Comparison of ENCODE assay signal across 8 cellular contexts in the genomic region with DNA sequence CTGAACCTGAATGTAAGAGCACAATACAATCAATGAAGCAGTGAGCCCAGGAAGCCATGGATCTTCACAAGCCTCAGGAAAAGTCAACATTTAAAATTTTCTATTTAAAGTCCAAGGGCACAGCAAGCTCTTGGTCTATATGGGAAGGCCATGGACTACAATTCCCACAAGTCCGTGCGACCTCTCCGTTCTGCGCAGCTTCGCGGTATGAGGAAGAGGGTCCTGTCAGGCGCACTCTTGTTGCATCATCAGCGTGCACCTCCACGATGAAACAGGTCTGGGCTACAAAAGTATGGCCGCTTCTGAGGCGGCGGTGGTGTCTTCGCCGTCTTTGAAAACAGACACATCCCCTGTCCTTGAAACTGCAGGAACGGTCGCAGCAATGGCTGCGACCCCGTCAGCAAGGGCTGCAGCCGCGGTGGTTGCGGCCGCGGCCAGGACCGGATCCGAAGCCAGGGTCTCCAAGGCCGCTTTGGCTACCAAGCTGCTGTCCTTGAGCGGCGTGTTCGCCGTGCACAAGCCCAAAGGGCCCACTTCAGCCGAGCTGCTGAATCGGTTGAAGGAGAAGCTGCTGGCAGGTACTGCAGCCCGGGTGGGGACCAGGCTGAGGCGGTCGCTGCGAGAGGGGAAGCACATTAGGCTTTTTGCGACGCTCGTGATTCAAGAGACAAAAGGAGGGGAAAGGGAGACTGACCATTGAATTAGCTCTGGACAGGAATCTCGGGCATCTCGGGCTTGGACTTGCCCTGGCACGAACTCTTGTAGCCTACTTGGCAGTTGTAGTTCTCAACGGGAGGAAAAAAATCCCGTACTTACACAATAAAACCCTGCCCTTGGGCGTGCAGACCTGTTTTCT. TPM values are rescaled to one million over a fixed set of nuclear protein-coding genes. Genes with fewer than 3 reads are reported as not detected.
A peak's percentile ranks its signal among the peaks of the same experiment; 100 is the strongest.
DNase-seq lines count a peak whose midpoint lies in the region; ATAC-seq and TF ChIP-seq lines count a peak whose summit lies in the region.

A gene (plus strand): TSS at position 234 of the 856 bp plus-strand sequence. CDS start 59 bp downstream, at position 293.

- H3K27me3 ChIP-seq in osteoblast (ENCODE audit: insufficient read depth, low read length): no peaks in the 10 kb centered on the region
- H3K27me3 ChIP-seq in thoracic aorta (replicated peaks; ENCODE audit: insufficient read depth): no peaks in the 10 kb centered on the region

- H2AFZ ChIP-seq in osteoblast (ENCODE audit: low read length): peak within 1 kb of the TSS; percentile 99

- H4K20me1 ChIP-seq in osteoblast (ENCODE audit: insufficient read depth, low read length): peaks cover 3% of the 10 kb centered on the region

- no peaks in the 10 kb centered on the region for H3K9me3 Mint-ChIP-seq in activated naive CD4-positive, alpha-beta T cell treated with anti-CD3 and anti-CD28 coated beads, Interleukin-2, amount 50 U/mL, for 72 hours
- H3K9me3 Mint-ChIP-seq in glutamatergic neuron (ENCODE audit: unreplicated experiment): peaks cover 3% of the 10 kb centered on the region

- H3K4me3 Mint-ChIP-seq in glutamatergic neuron (ENCODE audit: unreplicated experiment): peak within 1 kb of the TSS; percentile 96

- DNase-seq in NCI-H1092 treated with DMSO at 0.1 percent for 48 hours (lab: John Stamatoyannopoulos, UW): peak; percentile 86
- peak; percentile 72 for DNase-seq in SKM-1 (lab: John Stamatoyannopoulos, UW; ENCODE audit: unreplicated experiment)
- peak; percentile 77 to 86 for DNase-seq in activated naive CD4-positive, alpha-beta T cell treated with anti-CD3 and anti-CD28 coated beads, Interleukin-2, amount 50 U/mL, for 72 hours (ENCODE audit: low spot score in 2 of 2)
- DNase-seq in glutamatergic neuron: peak; percentile 89
- DNase-seq in osteoblast (ENCODE audit: insufficient read length, low spot score, missing footprints): peak; percentile 94
- peak; percentile 84 for DNase-seq in thoracic aorta (ENCODE audit: low spot score)

- H3K27ac ChIP-seq in osteoblast (ENCODE audit: low read depth, low read length) (peak within 1 kb of the TSS; percentile 92), thoracic aorta (peak within 1 kb of the TSS; percentile 86 to 90)

- TF ChIP-seq CTCF in glutamatergic neuron (IDR thresholded peaks at IDR 0.05; ENCODE audit: partially characterized antibody, unreplicated experiment) (no peak), osteoblast (IDR thresholded peaks at IDR 0.05; ENCODE audit: extremely low read depth, low read depth, low read length) (no peak), thoracic aorta (IDR thresholded peaks at IDR 0.05) (no peak)

- peak within 1 kb of the TSS; percentile 94 for H3K4me2 ChIP-seq in osteoblast (ENCODE audit: insufficient read depth, low read length)

- H3K36me3 Mint-ChIP-seq in activated naive CD4-positive, alpha-beta T cell treated with anti-CD3 and anti-CD28 coated beads, Interleukin-2, amount 50 U/mL, for 72 hours: peaks cover 5 to 11% of the 10 kb centered on the region in 2 donors
- H3K36me3 Mint-ChIP-seq in glutamatergic neuron (ENCODE audit: unreplicated experiment): no peaks in the 10 kb centered on the region

- ATAC-seq in HG02610 (IDR thresholded peaks at IDR 0.05; ENCODE audit: unreplicated experiment) (peak; percentile 100), thoracic aorta (ENCODE audit: insufficient number of reproducible peaks, low FRiP score, low read depth) (peak; percentile 96)
- ATAC-seq in activated naive CD4-positive, alpha-beta T cell treated with anti-CD3 and anti-CD28 coated beads, Interleukin-2, amount 50 U/mL, for 72 hours: peak; percentile 98 to 100

- H3K27ac Mint-ChIP-seq in activated naive CD4-positive, alpha-beta T cell treated with anti-CD3 and anti-CD28 coated beads, Interleukin-2, amount 50 U/mL, for 72 hours: peak within 1 kb of the TSS; percentile 97 to 99
- peak within 1 kb of the TSS; percentile 97 for H3K27ac Mint-ChIP-seq in glutamatergic neuron (ENCODE audit: unreplicated experiment)

- peaks cover 4% of the 10 kb centered on the region for H3K4me1 Mint-ChIP-seq in glutamatergic neuron (ENCODE audit: low read depth, unreplicated experiment)

- H3K9me3 ChIP-seq in osteoblast (ENCODE audit: low read depth, low read length) (no peaks in the 10 kb centered on the region), thoracic aorta (no peaks in the 10 kb centered on the region)

- no peaks in the 10 kb centered on the region for H3K27me3 Mint-ChIP-seq in glutamatergic neuron (ENCODE audit: unreplicated experiment)

- H3K4me1 ChIP-seq in osteoblast (ENCODE audit: insufficient read depth, low read length) (peaks cover 17% of the 10 kb centered on the region), thoracic aorta (ENCODE audit: control insufficient read depth in 1 of 2, low read depth in 2 of 2) (peaks cover 9 to 19% of the 10 kb centered on the region in 2 donors)

- peaks cover 13% of the 10 kb centered on the region for H3K36me3 ChIP-seq in osteoblast (ENCODE audit: insufficient read depth, low read length)
- no peaks in the 10 kb centered on the region for H3K36me3 ChIP-seq in thoracic aorta

- H3K4me3 ChIP-seq in GM08714 (ENCODE audit: low read length) (peak within 1 kb of the TSS; percentile 73), osteoblast (ENCODE audit: insufficient read depth, low read length) (peak within 1 kb of the TSS; percentile 100), thoracic aorta (peak within 1 kb of the TSS; percentile 99)

- H3K79me2 ChIP-seq in osteoblast (ENCODE audit: insufficient read depth, low read length): peaks cover 39% of the 10 kb centered on the region

RNA-seq across cellular contexts. Expression of the gene that starts here (rescaled TPM):
- 10 to 100 TPM; 10.6 to 18.9 TPM for total RNA-seq in activated naive CD4-positive, alpha-beta T cell treated with anti-CD3 and anti-CD28 coated beads, Interleukin-2, amount 50 U/mL, for 72 hours
- total RNA-seq in glutamatergic neuron (ENCODE audit: unreplicated experiment) (32.8 TPM), osteoblast (26.8 and 28.6 TPM in 2 replicates), thoracic aorta (1 to 10 TPM; 8.8 to 9.5 TPM)

Comparison
In these comparisons a context has a peak if more than half of its experiments do, and no peak if none do; other contexts are left out.
1. Peak in every context shown above with its lines: DNase-seq, ATAC-seq, H3K4me3 ChIP-seq and H3K27ac ChIP-seq.